8 cellular contexts compared by ENCODE assay signal in the genomic region with DNA sequence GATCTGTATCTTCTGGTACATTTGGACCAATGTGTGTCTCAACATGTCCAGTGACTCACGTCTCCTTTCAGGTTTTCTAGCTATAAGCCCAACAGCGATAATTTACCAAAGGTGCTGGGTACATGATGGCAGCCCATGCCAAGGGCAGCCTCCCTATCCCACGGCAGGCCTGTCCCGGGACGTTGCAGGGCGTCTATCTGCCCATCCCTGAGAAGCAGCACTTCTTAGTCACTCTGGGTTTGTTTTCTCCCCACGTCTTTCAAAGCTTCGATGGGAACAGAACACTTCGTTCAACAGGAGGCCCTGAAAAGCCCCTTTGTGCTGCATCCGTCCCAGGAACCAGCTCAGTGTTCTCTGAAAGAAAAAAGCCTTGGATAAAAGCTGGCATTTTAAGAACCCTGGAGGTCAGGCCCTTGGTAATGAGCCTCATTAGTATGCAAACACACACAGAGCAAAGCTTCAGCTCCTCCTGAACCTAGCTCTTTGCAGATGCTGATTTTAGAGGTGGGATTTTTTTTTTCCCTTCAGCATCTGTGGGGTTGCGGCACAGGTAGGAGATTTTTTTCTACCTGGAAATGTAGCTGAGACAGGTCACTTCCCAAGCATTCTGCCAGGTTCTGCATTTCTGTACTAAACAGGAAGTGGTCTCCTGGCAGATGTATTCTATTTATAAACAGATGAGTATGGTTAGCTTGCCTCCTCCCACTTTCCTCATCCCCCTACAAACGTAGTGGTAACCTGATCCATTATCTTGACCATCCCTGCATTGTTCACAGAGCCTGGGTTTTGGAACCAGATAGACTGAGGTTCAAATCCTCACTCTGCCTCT. TPM values are rescaled to one million over a fixed set of nuclear protein-coding genes. Genes with fewer than 3 reads are reported as not detected.
DNase-seq lines count a peak whose midpoint lies in the region; ATAC-seq and TF ChIP-seq lines count a peak whose summit lies in the region.

No MANE protein-coding gene starts in this region.

- intact Hi-C loops in Right ventricle myocardium inferior (cut with DNase I) (no loop called here), Caco-2 (cut with micrococcal nuclease; ENCODE audit: unreplicated experiment) (no loop called here)

- peaks cover under 1% of the 10 kb centered on the region for H3K9me3 Mint-ChIP-seq in Caco-2 (ENCODE audit: unreplicated experiment)

- no peak for ATAC-seq in Right ventricle myocardium inferior
- no peak for ATAC-seq in T-helper 17 cell

- H3K27me3 Mint-ChIP-seq in T-helper 17 cell (peaks cover 30% of the 10 kb centered on the region), Caco-2 (ENCODE audit: insufficient read depth, unreplicated experiment) (peaks cover 12% of the 10 kb centered on the region)

- H3K27ac Mint-ChIP-seq in T-helper 17 cell, result peak overlapping the region; percentile 71
- no peak overlapping the region for H3K27ac Mint-ChIP-seq in Caco-2 (ENCODE audit: unreplicated experiment)

- H3K36me3 Mint-ChIP-seq in T-helper 17 cell (ENCODE audit: low read depth) (no peaks in the 10 kb centered on the region), Caco-2 (ENCODE audit: insufficient read depth, unreplicated experiment) (no peaks in the 10 kb centered on the region)

- DNase-seq in cardiac muscle cell (ENCODE audit: low read depth in 1 of 2, low spot score in 1 of 2) (peak; percentile 26 to 49), Right ventricle myocardium inferior (ENCODE audit: missing footprints) (no peak), T-helper 17 cell (no peak), hippocampal formation (lab: John Stamatoyannopoulos, UW) (peak; percentile 77 to 96), Caco-2 (no peak), GOT3 (lab: John Stamatoyannopoulos, UW) (no peak)
- DNase-seq in activated T-cell treated with anti-CD3 and anti-CD28 coated beads, Interleukin-2, amount 50 U/mL, for 48 hours, result no peak

- TF ChIP-seq CTCF in cardiac muscle cell (IDR thresholded peaks at IDR 0.05; ENCODE audit: low read depth, low read length) (no peak), Caco-2 (IDR thresholded peaks at IDR 0.05; ENCODE audit: insufficient read depth in 1 of 2, low read depth in 1 of 2, low read length in 1 of 2, severe bottlenecking in 1 of 2, unreplicated experiment in 1 of 2) (no peak)

- CTCF ChIA-PET in Caco-2 (lab: Charles Lee), result interaction anchor here (0.7 to 0.9 kb wide), 3 partner anchors 11 to 33 kb away, joined by 3 to 4 read pairs (median 4); no protein-coding TSS in a partner anchor

- peaks cover 12% of the 10 kb centered on the region for H3K4me1 Mint-ChIP-seq in T-helper 17 cell
- no peaks in the 10 kb centered on the region for H3K4me1 Mint-ChIP-seq in Caco-2 (ENCODE audit: low read depth, unreplicated experiment)

- POLR2A ChIA-PET in Caco-2 (lab: Charles Lee), result interaction anchor here (0.7 kb wide), 1 partner anchor 58 kb away, joined by 4 read pairs; no protein-coding TSS in a partner anchor

- no peaks in the 10 kb centered on the region for H3K9me3 ChIP-seq in cardiac muscle cell (ENCODE audit: low read depth)
- no peaks in the 10 kb centered on the region for H3K9me3 ChIP-seq in T-helper 17 cell (ENCODE audit: control insufficient read depth, low read length, poor library complexity, severe bottlenecking)
- H3K9me3 ChIP-seq in Caco-2, result no peaks in the 10 kb centered on the region

- no TSS peak for BruUV-seq in Caco-2 (replicated peaks; lab: Mats Ljungman, UMichigan)

- no peaks in the 10 kb centered on the region for H3K36me3 ChIP-seq in cardiac muscle cell
- no peaks in the 10 kb centered on the region for H3K36me3 ChIP-seq in Caco-2 (ENCODE audit: control insufficient read depth, insufficient read depth, low read length)

- no peak overlapping the region for H3K4me3 Mint-ChIP-seq in T-helper 17 cell
- no peak overlapping the region for H3K4me3 Mint-ChIP-seq in Caco-2 (ENCODE audit: unreplicated experiment)

- H3K27me3 ChIP-seq in cardiac muscle cell (no peaks in the 10 kb centered on the region), Caco-2 (replicated peaks; ENCODE audit: control insufficient read depth, insufficient read depth, low read length) (no peaks in the 10 kb centered on the region)

- H3K4me1 ChIP-seq in cardiac muscle cell (ENCODE audit: low read depth) (peaks cover 16% of the 10 kb centered on the region), Caco-2 (no peaks in the 10 kb centered on the region)

- H3K27ac ChIP-seq in cardiac muscle cell (peak overlapping the region; percentile 72), temporal lobe (ENCODE audit: low read depth, low read length) (peak overlapping the region; percentile 100)

- no peak overlapping the region for H3K4me3 ChIP-seq in cardiac muscle cell
- no peak overlapping the region for H3K4me3 ChIP-seq in Caco-2 (ENCODE audit: low read depth, low read length)

RNA-seq across cellular contexts. Expression of a gene that starts 17.5 kb away (rescaled TPM):
- not detected in 2 replicates for total RNA-seq in cardiac muscle cell
- polyA plus RNA-seq in cardiac muscle cell, result not detected in 2 replicates
- not detected for total RNA-seq in Right ventricle myocardium inferior
- total RNA-seq in T-helper 17 cell, result not detected
- not detected for total RNA-seq in temporal lobe
- not detected in 2 replicates for total RNA-seq in Caco-2 (2022)

RNA-seq across cellular contexts. Expression of a gene that starts 27.5 kb away (rescaled TPM):
- total RNA-seq in cardiac muscle cell (31.9 and 32.8 TPM in 2 replicates), Right ventricle myocardium inferior (37.7 TPM), T-helper 17 cell (10 to 100 TPM; 47.2 to 60.9 TPM), temporal lobe (107 TPM), Caco-2 (2022) (25.6 and 27.7 TPM in 2 replicates)
- 50.4 and 64.7 TPM in 2 replicates for polyA plus RNA-seq in cardiac muscle cell

RNA-seq across cellular contexts. Expression of a gene that starts 42.0 kb away (rescaled TPM):
- total RNA-seq in cardiac muscle cell, result not detected in 2 replicates
- polyA plus RNA-seq in cardiac muscle cell, result 1.0 TPM in 1 of 2 replicates, not detected in the other
- total RNA-seq in Right ventricle myocardium inferior, result 5.9 TPM
- total RNA-seq in T-helper 17 cell, result not detected
- 12.8 TPM for total RNA-seq in temporal lobe
- total RNA-seq in Caco-2 (2022), result not detected in 2 replicates

Comparison
In these comparisons a context has a peak if more than half of its experiments do, and no peak if none do; other contexts are left out.
1. DNase-seq: peak in cardiac muscle cell (2 of 2) and hippocampal formation (2 of 2); none in Right ventricle myocardium inferior (single experiment), T-helper 17 cell (0 of 3), Caco-2 (0 of 2), GOT3 (single experiment) and activated T-cell treated with anti-CD3 and anti-CD28 coated beads, Interleukin-2, amount 50 U/mL, for 48 hours (0 of 2).